ENCODE assay signal across 1 cellular context in the genomic region with DNA sequence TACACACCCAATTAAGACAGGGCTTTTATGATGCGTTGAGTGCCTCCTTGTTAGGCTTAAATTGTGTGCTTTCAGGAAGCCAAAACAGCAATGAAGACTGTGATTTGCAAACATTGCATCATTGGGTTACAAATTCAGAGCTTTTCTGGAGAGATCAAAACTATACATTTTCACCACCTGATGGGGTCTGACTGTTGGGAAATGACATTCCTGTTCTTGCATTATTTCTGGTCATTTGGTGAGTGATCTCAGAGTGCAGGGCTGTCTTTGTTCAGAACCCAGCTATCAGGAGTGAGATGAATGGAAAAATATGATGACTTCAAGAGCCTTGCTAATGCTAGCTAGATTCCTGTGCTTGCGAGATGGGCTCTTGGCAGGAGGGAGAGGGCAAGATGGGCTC.
TF ChIP-seq lines count a peak whose summit lies in the region.

No MANE protein-coding gene starts in this region.

TF ChIP-seq in IMR-90, 13 proteins besides CTCF, POLR2A, EP300 and RAD21 (continued from another document):
- TF ChIP-seq CEBPB (IDR thresholded peaks at IDR 0.05; ENCODE audit: low read depth, low read length): peak; percentile 75
- TF ChIP-seq RCOR1 (IDR thresholded peaks at IDR 0.05; ENCODE audit: insufficient replicate concordance, low read length): no peak
- no peak for TF ChIP-seq BHLHE40 (IDR thresholded peaks at IDR 0.05; ENCODE audit: low read depth, low read length)
- TF ChIP-seq SMC3 (IDR thresholded peaks at IDR 0.05; ENCODE audit: low read depth, low read length): no peak
- no peak for TF ChIP-seq MAZ (IDR thresholded peaks at IDR 0.05; ENCODE audit: borderline replicate concordance, low read depth, low read length)
- TF ChIP-seq MAFK (IDR thresholded peaks at IDR 0.05; ENCODE audit: low read depth, low read length): no peak
TF ChIP-seq in IMR-90: peak in this region for 1.
